Comparison of ENCODE assay signal across 32 cellular contexts in the genomic region with DNA sequence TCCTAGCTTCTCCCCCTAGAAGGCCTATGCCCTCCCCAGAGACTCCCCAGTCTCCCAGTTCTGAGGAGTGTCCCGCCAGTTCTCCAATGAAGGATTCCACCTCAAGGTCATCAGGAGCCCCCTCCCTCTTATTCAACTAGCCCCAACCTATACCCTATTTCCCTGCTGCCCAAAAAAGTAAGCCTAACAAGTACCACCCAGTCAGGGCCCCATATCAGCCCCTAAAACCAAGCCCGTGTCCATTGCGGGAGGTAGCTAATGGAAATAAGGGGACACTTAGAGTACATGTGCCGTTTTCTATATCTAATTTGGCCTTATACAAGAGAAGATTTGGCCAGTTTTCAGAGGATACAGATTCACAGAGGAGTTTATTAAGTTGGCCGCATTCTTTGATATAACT.
"Had no signal": no experiment of that assay in that cellular context is flagged by ENCODE, and none has a peak within 500 bp of the region (broad histone marks: within the 10 kb centered on the region; RNA-seq: fewer than 3 reads in every experiment).

No MANE protein-coding gene starts in this region.

- H3K27me3 ChIP-seq: adrenal gland, body of pancreas, MG63, Peyer's patch, SJSA1 had no signal

- H3K4me3 ChIP-seq: adrenal gland, body of pancreas, breast epithelium, MG63, Peyer's patch, SJSA1 had no signal

- H3K4me1 ChIP-seq: adrenal gland, body of pancreas, breast epithelium, Peyer's patch, SJSA1 had no signal

- H3K36me3 Mint-ChIP-seq: activated naive CD4-positive, alpha-beta T cell treated with anti-CD3 and anti-CD28 coated beads, Interleukin-2, amount 50 U/mL, for 72 hours had no signal

- H3K27ac Mint-ChIP-seq: activated CD4-positive, alpha-beta T cell treated with anti-CD3 and anti-CD28 coated beads, Interleukin-2, amount 10 ng/mL, durations not matched to agents 24 days and 14 days; activated naive CD4-positive, alpha-beta T cell treated with anti-CD3 and anti-CD28 coated beads for 36 hours; activated naive CD4-positive, alpha-beta T cell treated with anti-CD3 and anti-CD28 coated beads, Interleukin-2, amount 50 U/mL, for 72 hours; activated T-helper 1 cell treated with anti-CD3 and anti-CD28 coated beads, Interleukin-12 subunit alpha, Interleukin-12 subunit beta, Interleukin-2, Interleukin-4 antibody, amounts not matched to agents 30 ng/mL and 10 ng/mL and 1 ng/mL, durations not matched to agents 14 hours and 24 hours and 36 hours; T-helper 1 cell treated with Interleukin-12 subunit alpha and Interleukin-12 subunit beta and Interleukin-4 antibody, amounts not matched to agents 30 μg/mL and 1 μg/mL, for 36 hours; T-helper 2 cell treated with Interferon-gamma antibody and Interleukin-4, amounts not matched to agents 5 μg/mL and 100 μg/mL, for 36 hours had no signal

- H3K27ac ChIP-seq: adrenal gland, body of pancreas, breast epithelium, Peyer's patch, SJSA1 had no signal

- ATAC-seq: activated naive CD4-positive, alpha-beta T cell treated with anti-CD3 and anti-CD28 coated beads, Interleukin-2, amount 50 U/mL, for 72 hours; activated T-cell treated with anti-CD3 and anti-CD28 coated beads, Interleukin-2, amount 50 U/mL, for 4 hours; body of pancreas; PC-3 had no signal

- H3K9me3 ChIP-seq: adrenal gland, body of pancreas, breast epithelium, MG63, Peyer's patch, SJSA1, SK-N-SH had no signal

- H3K4me3 Mint-ChIP-seq: activated CD4-positive, alpha-beta T cell treated with anti-CD3 and anti-CD28 coated beads, Interleukin-2, amount 10 ng/mL, durations not matched to agents 24 days and 14 days; activated naive CD4-positive, alpha-beta T cell treated with anti-CD3 and anti-CD28 coated beads for 36 hours; activated T-cell treated with anti-CD3 and anti-CD28 coated beads, Interleukin-2, amount 50 U/mL, for 4 hours; activated T-helper 1 cell treated with anti-CD3 and anti-CD28 coated beads, Interleukin-12 subunit alpha, Interleukin-12 subunit beta, Interleukin-2, Interleukin-4 antibody, amounts not matched to agents 30 ng/mL and 10 ng/mL and 1 ng/mL, durations not matched to agents 14 hours and 24 hours and 36 hours; T-helper 1 cell treated with Interleukin-12 subunit alpha and Interleukin-12 subunit beta and Interleukin-4 antibody, amounts not matched to agents 30 μg/mL and 1 μg/mL, for 36 hours; T-helper 2 cell treated with Interferon-gamma antibody and Interleukin-4, amounts not matched to agents 5 μg/mL and 100 μg/mL, for 36 hours had no signal

- H3K9me3 Mint-ChIP-seq: activated CD4-positive, alpha-beta T cell treated with anti-CD3 and anti-CD28 coated beads, Interleukin-2, amount 10 ng/mL, durations not matched to agents 24 days and 14 days; activated naive CD4-positive, alpha-beta T cell treated with anti-CD3 and anti-CD28 coated beads for 36 hours; activated naive CD4-positive, alpha-beta T cell treated with anti-CD3 and anti-CD28 coated beads, Interleukin-2, amount 50 U/mL, for 72 hours; activated T-cell treated with anti-CD3 and anti-CD28 coated beads, Interleukin-2, amount 50 U/mL, for 4 hours; activated T-helper 1 cell treated with anti-CD3 and anti-CD28 coated beads, Interleukin-12 subunit alpha, Interleukin-12 subunit beta, Interleukin-2, Interleukin-4 antibody, amounts not matched to agents 30 ng/mL and 10 ng/mL and 1 ng/mL, durations not matched to agents 14 hours and 24 hours and 36 hours; T-helper 1 cell treated with Interleukin-12 subunit alpha and Interleukin-12 subunit beta and Interleukin-4 antibody, amounts not matched to agents 30 μg/mL and 1 μg/mL, for 36 hours; T-helper 2 cell treated with Interferon-gamma antibody and Interleukin-4, amounts not matched to agents 5 μg/mL and 100 μg/mL, for 36 hours had no signal

- DNase-seq: activated CD4-positive, alpha-beta T cell treated with anti-CD3 and anti-CD28 coated beads, Interleukin-2, amount 10 ng/mL, durations not matched to agents 24 days and 14 days; activated CD4-positive, alpha-beta T cell treated with anti-CD3 and anti-CD28 coated beads, Interleukin-2, amount 50 U/mL, for 4 hours; activated gamma-delta T cell treated with Interleukin-2 at 50 U/mL for 16 hours; activated naive CD4-positive, alpha-beta T cell treated with anti-CD3 and anti-CD28 coated beads for 36 hours; activated T-cell treated with anti-CD3 and anti-CD28 coated beads for 4 hours; activated T-cell treated with anti-CD3 and anti-CD28 coated beads, Interleukin-2, amount 50 U/mL, for 4 hours; adrenal gland; body of pancreas; caudate nucleus; cerebellar nuclear complex; Kasumi-1; KG1; MG63; NCI-H1048; NCI-H1105 treated with DMSO at 0.1 percent for 48 hours; NCI-H1436; NCI-H1694; NCI-H1930; NCI-H345; NCI-H524 treated with DMSO at 0.1 percent for 48 hours; NK-92 treated with Interleukin-12 subunit alpha and Interleukin-12 subunit beta, amount 100 ng/mL, for 24 hours; PC-3; Peyer's patch; RPMI8226; SHP77 treated with DMSO at 0.1 percent for 48 hours; SK-N-SH had no signal
